Comparison of ENCODE assay signal across 8 cellular contexts in the genomic region with DNA sequence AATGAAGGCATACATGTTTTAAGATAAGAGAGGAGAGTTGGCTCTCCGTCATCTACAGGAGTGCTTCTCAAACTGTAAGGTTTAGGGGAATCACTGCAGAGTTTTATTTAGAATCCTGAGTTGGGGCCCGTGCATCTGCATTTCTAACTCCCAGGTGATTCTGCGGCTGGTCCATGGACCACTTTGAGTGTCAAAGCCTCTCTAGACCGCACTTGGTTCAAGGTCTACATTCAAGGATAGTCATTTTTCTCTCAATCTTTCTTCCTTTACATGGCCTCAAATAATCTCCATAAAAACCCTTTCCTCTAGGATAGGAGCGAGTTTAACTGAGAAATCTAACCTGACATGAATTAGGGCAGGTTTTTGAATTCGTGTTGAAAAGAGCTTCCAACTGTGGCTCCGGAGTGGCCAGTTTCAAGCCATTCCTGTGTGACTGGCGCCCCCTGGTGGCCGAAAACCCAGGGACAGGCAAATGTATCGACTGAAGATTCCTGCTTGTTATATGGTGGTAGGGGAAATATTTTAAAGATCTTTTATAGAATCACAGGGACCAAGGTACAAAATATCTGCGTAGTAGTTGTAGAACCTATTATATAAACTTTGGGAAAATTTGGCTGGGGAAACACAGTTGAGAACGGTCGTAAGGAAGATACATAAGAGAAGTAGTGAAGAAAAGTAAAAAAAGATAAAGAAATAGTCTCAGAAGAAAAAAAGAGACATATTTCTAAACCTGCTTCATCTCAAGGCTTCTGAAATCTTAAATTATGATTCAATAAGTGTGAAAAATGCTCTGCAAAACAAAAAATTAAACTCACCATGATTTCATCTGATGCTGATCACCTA. TPM values are rescaled to one million over a fixed set of nuclear protein-coding genes. Genes with fewer than 3 reads are reported as not detected.
DNase-seq lines count a peak whose midpoint lies in the region; ATAC-seq and TF ChIP-seq lines count a peak whose summit lies in the region.

No MANE protein-coding gene starts in this region.

- no peaks in the 10 kb centered on the region for H3K27me3 Mint-ChIP-seq in CD4-positive, alpha-beta memory T cell
- H3K27me3 Mint-ChIP-seq in endodermal cell (ENCODE audit: insufficient read depth) (no peaks in the 10 kb centered on the region), mesothelial cell of epicardium (ENCODE audit: low read depth) (peaks cover 13% of the 10 kb centered on the region)

- H3K27ac Mint-ChIP-seq in CD4-positive, alpha-beta memory T cell: peak overlapping the region in 6 of 7 donors; percentile 6 to 72 (median 36)
- H3K27ac Mint-ChIP-seq in endodermal cell (no peak overlapping the region), mesothelial cell of epicardium (no peak overlapping the region)

- CTCF ChIA-PET in CD4-positive, alpha-beta memory T cell (lab: Charles Lee; ENCODE audit: partially characterized antibody): interaction anchor here (0.6 to 8.1 kb wide), 33 partner anchors 10 to 550 kb away, joined by 3 to 174 read pairs (median 5); a partner anchor contains a TSS

- no peaks in the 10 kb centered on the region for H3K36me3 ChIP-seq in CD4-positive, alpha-beta memory T cell (ENCODE audit: insufficient read depth, low read length)
- no peaks in the 10 kb centered on the region for H3K36me3 ChIP-seq in endodermal cell (ENCODE audit: control insufficient read depth, insufficient read depth, low read length)

- TF ChIP-seq CTCF in HL-60 (IDR thresholded peaks at IDR 0.05; ENCODE audit: insufficient read depth, low read length) (peak; percentile 73), endodermal cell (conservative IDR thresholded peaks at IDR 0.05) (peak; percentile 98), mesothelial cell of epicardium (IDR thresholded peaks at IDR 0.05; ENCODE audit: unreplicated experiment) (peak; percentile 100)

- ATAC-seq in GM19455 (IDR thresholded peaks at IDR 0.05; ENCODE audit: unreplicated experiment): peak; percentile 85

- H3K4me3 ChIP-seq in CD4-positive, alpha-beta memory T cell (ENCODE audit: low read length in 2 of 2): no peak overlapping the region
- no peak overlapping the region for H3K4me3 ChIP-seq in HL-60 (replicated peaks; ENCODE audit: insufficient read depth, low read length)
- no peak overlapping the region for H3K4me3 ChIP-seq in endodermal cell (ENCODE audit: low read length)

- POLR2A ChIA-PET in CD4-positive, alpha-beta memory T cell (lab: Charles Lee; ENCODE audit: partially characterized antibody): interaction anchor here (1.0 kb wide), 2 partner anchors 52 to 223 kb away, joined by 3 read pairs; no protein-coding TSS in a partner anchor

- no peaks in the 10 kb centered on the region for H3K27me3 ChIP-seq in CD4-positive, alpha-beta memory T cell (ENCODE audit: insufficient read depth, low read length)
- H3K27me3 ChIP-seq in HL-60 (ENCODE audit: insufficient read depth, poor library complexity, severe bottlenecking): no peaks in the 10 kb centered on the region
- H3K27me3 ChIP-seq in endodermal cell (ENCODE audit: control insufficient read depth, insufficient read depth, low read length, poor library complexity, severe bottlenecking): no peaks in the 10 kb centered on the region

- no peaks in the 10 kb centered on the region for H3K9me3 ChIP-seq in CD4-positive, alpha-beta memory T cell (ENCODE audit: control insufficient read depth in 1 of 2, low read length in 2 of 2)
- no peaks in the 10 kb centered on the region for H3K9me3 ChIP-seq in endodermal cell (ENCODE audit: control insufficient read depth, low read length)

- no peak overlapping the region for H3K27ac ChIP-seq in CD4-positive, alpha-beta memory T cell (ENCODE audit: low read depth, low read length)
- H3K27ac ChIP-seq in HL-60 (replicated peaks): no peak overlapping the region
- H3K27ac ChIP-seq in endodermal cell (ENCODE audit: low read depth, low read length): no peak overlapping the region

- no peak overlapping the region for H3K9ac ChIP-seq in endodermal cell (ENCODE audit: extremely low read depth, low read length, poor library complexity, severe bottlenecking)

- peaks cover 1% of the 10 kb centered on the region for H3K4me1 ChIP-seq in CD4-positive, alpha-beta memory T cell (ENCODE audit: insufficient read depth, low read length)
- H3K4me1 ChIP-seq in endodermal cell (ENCODE audit: control insufficient read depth, insufficient read depth, low read length): no peaks in the 10 kb centered on the region

- H3K4me1 Mint-ChIP-seq in CD4-positive, alpha-beta memory T cell: peaks cover under 1 to 5% (median 5%) of the 10 kb centered on the region in 4 donors
- no peaks in the 10 kb centered on the region for H3K4me1 Mint-ChIP-seq in endodermal cell
- peaks cover 25% of the 10 kb centered on the region for H3K4me1 Mint-ChIP-seq in mesothelial cell of epicardium

- no peak overlapping the region for H3K4me3 Mint-ChIP-seq in CD4-positive, alpha-beta memory T cell
- H3K4me3 Mint-ChIP-seq in endodermal cell: no peak overlapping the region
- no peak overlapping the region for H3K4me3 Mint-ChIP-seq in mesothelial cell of epicardium

- intact Hi-C loops in CD4-positive, alpha-beta memory T cell (cut with micrococcal nuclease): loop anchor here (1.0 to 2.0 kb wide), 6 partner anchors 51 to 1160 kb away; a partner anchor contains a TSS

- WGBS in endodermal cell (ENCODE audit: insufficient coverage in 1 of 2, insufficient read length in 1 of 2), 2 experiments: 38 to 60% methylated on average over 6 to 13 of the region's 13 CpGs

- H3K36me3 Mint-ChIP-seq in CD4-positive, alpha-beta memory T cell: no peaks in the 10 kb centered on the region
- H3K36me3 Mint-ChIP-seq in endodermal cell (ENCODE audit: low read depth): no peaks in the 10 kb centered on the region
- no peaks in the 10 kb centered on the region for H3K36me3 Mint-ChIP-seq in mesothelial cell of epicardium

- no peaks in the 10 kb centered on the region for H3K9me3 Mint-ChIP-seq in CD4-positive, alpha-beta memory T cell
- no peaks in the 10 kb centered on the region for H3K9me3 Mint-ChIP-seq in endodermal cell
- no peaks in the 10 kb centered on the region for H3K9me3 Mint-ChIP-seq in mesothelial cell of epicardium

- peak; percentile 77 to 84 (median 81) for DNase-seq in CD4-positive, alpha-beta memory T cell
- DNase-seq in HL-60 (ENCODE audit: low read depth in 1 of 2, low spot score in 1 of 2): peak in 1 of 2 experiments; percentile 82
- peak; percentile 53 for DNase-seq in NOMO-1 treated with DMSO at 0.1 percent for 48 hours (lab: John Stamatoyannopoulos, UW; ENCODE audit: unreplicated experiment)
- peak; percentile 57 to 100 (median 100) for DNase-seq in activated CD8-positive, alpha-beta memory T cell treated with anti-CD3 and anti-CD28 coated beads for 48 hours (ENCODE audit: low read depth in 2 of 3, low spot score in 2 of 3)
- peak; percentile 98 for DNase-seq in endodermal cell
- DNase-seq in mesothelial cell of epicardium (ENCODE audit: low spot score in 2 of 2, unreplicated experiment in 2 of 2): peak; percentile 83 to 98
- DNase-seq in stimulated activated CD8-positive, alpha-beta memory T cell treated with anti-CD3 and anti-CD28 coated beads, Interleukin-4, amount 100 ng/mL, for 1 hour (ENCODE audit: low read depth in 2 of 2, low spot score in 1 of 2): peak; percentile 89 to 97

RNA-seq across cellular contexts. Expression of a gene that starts 11.9 kb away (rescaled TPM):
- total RNA-seq in CD4-positive, alpha-beta memory T cell: under 1 TPM in 1 of 2 experiments, not detected in 1; 0.17 TPM
- polyA plus RNA-seq in CD4-positive, alpha-beta memory T cell: under 1 TPM in 1 of 2 donors, not detected in 1; 0.03 TPM
- total RNA-seq in endodermal cell (not detected), mesothelial cell of epicardium (not detected in 3 replicates)
- not detected for polyA plus RNA-seq in endodermal cell (2013, experiment 1 of 2)
- polyA plus RNA-seq in endodermal cell (2013, experiment 2 of 2): not detected

RNA-seq across cellular contexts. Expression of a gene that starts 51.0 kb away (rescaled TPM):
- total RNA-seq in CD4-positive, alpha-beta memory T cell: 10 to 100 TPM; 32.2 to 35.5 TPM
- polyA plus RNA-seq in CD4-positive, alpha-beta memory T cell: 10 to 100 TPM; 39.2 to 43.0 TPM
- 10 to 100 TPM; 12.5 to 13.6 TPM for total RNA-seq in endodermal cell
- 13.7 TPM for polyA plus RNA-seq in endodermal cell (2013, experiment 1 of 2)
- polyA plus RNA-seq in endodermal cell (2013, experiment 2 of 2): 11.2 TPM
- 17.3 to 20.5 TPM (median 20.0 TPM) in 3 replicates for total RNA-seq in mesothelial cell of epicardium

Comparison
In these comparisons a context has a peak if more than half of its experiments do, and no peak if none do; other contexts are left out.
1. H3K27ac Mint-ChIP-seq: peak in CD4-positive, alpha-beta memory T cell (6 of 7); none in endodermal cell (single experiment) and mesothelial cell of epicardium (single experiment).
2. Peak in every context shown above with its lines, with median percentiles within 50 percentile points of each other: CTCF ChIP-seq.